1 cellular context compared by ENCODE assay signal in genomic region chr4:8528713-8529112, GRCh38.
TF ChIP-seq lines count a peak whose summit lies in the region.

No MANE protein-coding gene starts in this region.

TF ChIP-seq in IMR-90, 13 proteins besides CTCF, POLR2A, EP300 and RAD21:
- TF ChIP-seq RFX5 (IDR thresholded peaks at IDR 0.05; ENCODE audit: low read depth, low read length) (no peak), FOS (IDR thresholded peaks at IDR 0.05; ENCODE audit: low read depth, low read length) (peak; percentile 37; the same call in 1 of the 2 replicates)
